In the genomic region with DNA sequence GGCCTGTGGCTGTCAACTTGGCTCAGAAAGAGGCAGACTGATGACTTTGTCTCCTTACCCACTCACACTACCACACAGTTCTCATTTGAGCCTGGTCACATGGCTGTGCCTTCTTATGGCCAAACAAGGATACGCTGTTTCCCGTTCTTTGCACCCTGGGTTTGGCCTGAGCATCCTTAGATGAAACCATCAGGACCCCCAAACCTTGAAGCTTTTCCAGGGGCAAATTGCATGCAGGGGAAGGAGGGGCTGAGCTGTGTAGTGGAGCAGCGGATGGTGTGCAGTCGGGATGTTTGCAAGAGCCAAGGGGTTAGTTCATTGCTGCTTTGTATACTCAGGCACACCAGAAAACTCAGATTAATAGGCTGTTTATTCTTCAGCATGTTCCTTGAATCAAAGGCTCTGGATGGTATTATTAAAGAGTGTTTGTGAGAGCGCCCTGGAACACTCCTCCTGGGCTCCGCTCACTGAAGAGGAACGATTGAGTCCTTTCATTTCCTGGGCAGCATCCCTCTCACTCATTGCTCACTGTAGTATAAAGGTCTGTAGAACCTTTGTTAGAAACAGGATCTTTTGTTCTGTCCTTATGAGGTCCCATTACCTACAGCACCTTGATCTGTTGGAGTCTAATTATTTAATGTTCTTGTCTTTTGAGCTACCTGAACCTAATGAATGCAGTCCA, we compare ENCODE assay signal across 14 cellular contexts.
DNase-seq lines count a peak whose midpoint lies in the region; TF ChIP-seq lines count a peak whose summit lies in the region.
"Had no signal": no experiment of that assay in that cellular context is flagged by ENCODE, and none has a peak within 500 bp of the region (broad histone marks: within the 10 kb centered on the region; RNA-seq: fewer than 3 reads in every experiment).

No MANE protein-coding gene starts in this region.

- H3K4me3 Mint-ChIP-seq in activated T-cell treated with anti-CD3 and anti-CD28 coated beads, Interleukin-2, amount 50 U/mL, for 24 hours = no peak overlapping the region
- H3K4me3 Mint-ChIP-seq: activated CD4-positive, alpha-beta memory T cell treated with anti-CD3 and anti-CD28 coated beads for 36 hours; activated T-helper 1 cell treated with anti-CD3 and anti-CD28 coated beads, Interleukin-12 subunit alpha, Interleukin-12 subunit beta, Interleukin-2, Interleukin-4 antibody, amounts not matched to agents 30 ng/mL and 10 ng/mL and 1 ng/mL, durations not matched to agents 14 hours and 24 hours and 36 hours had no signal

- H2AFZ ChIP-seq in MM.1S (ENCODE audit: low read length) (no peak overlapping the region), smooth muscle cell (ENCODE audit: low read depth) (no peak overlapping the region)

- no peaks in the 10 kb centered on the region for H3K36me3 ChIP-seq in mucosa of rectum (ENCODE audit: control insufficient read depth in 2 of 2, insufficient read depth in 2 of 2, low read length in 2 of 2)
- H3K36me3 ChIP-seq in MM.1S (replicated peaks; ENCODE audit: insufficient read depth, low read length) = no peaks in the 10 kb centered on the region
- H3K36me3 ChIP-seq in smooth muscle cell (ENCODE audit: low read depth) = no peaks in the 10 kb centered on the region

- no peaks in the 10 kb centered on the region for H3K9me2 ChIP-seq in MM.1S (replicated peaks; ENCODE audit: insufficient read depth, low read length)

- H3F3A ChIP-seq in MM.1S (ENCODE audit: insufficient read depth, low read length) (no peaks in the 10 kb centered on the region), smooth muscle cell (ENCODE audit: low read depth) (peaks cover 10% of the 10 kb centered on the region)

- no peaks in the 10 kb centered on the region for H3K9me3 Mint-ChIP-seq in activated T-cell treated with anti-CD3 and anti-CD28 coated beads, Interleukin-2, amount 50 U/mL, for 24 hours
- H3K9me3 Mint-ChIP-seq: activated CD4-positive, alpha-beta memory T cell treated with anti-CD3 and anti-CD28 coated beads for 36 hours; activated T-helper 1 cell treated with anti-CD3 and anti-CD28 coated beads, Interleukin-12 subunit alpha, Interleukin-12 subunit beta, Interleukin-2, Interleukin-4 antibody, amounts not matched to agents 30 ng/mL and 10 ng/mL and 1 ng/mL, durations not matched to agents 14 hours and 24 hours and 36 hours had no signal

- H3K79me2 ChIP-seq in MM.1S (ENCODE audit: low read length) (no peaks in the 10 kb centered on the region), smooth muscle cell (ENCODE audit: low read depth) (no peaks in the 10 kb centered on the region)

- peak overlapping the region; percentile 34 for H3K27ac Mint-ChIP-seq in activated T-cell treated with anti-CD3 and anti-CD28 coated beads, Interleukin-2, amount 50 U/mL, for 24 hours
- H3K27ac Mint-ChIP-seq: activated CD4-positive, alpha-beta memory T cell treated with anti-CD3 and anti-CD28 coated beads for 36 hours; activated T-helper 1 cell treated with anti-CD3 and anti-CD28 coated beads, Interleukin-12 subunit alpha, Interleukin-12 subunit beta, Interleukin-2, Interleukin-4 antibody, amounts not matched to agents 30 ng/mL and 10 ng/mL and 1 ng/mL, durations not matched to agents 14 hours and 24 hours and 36 hours had no signal

- no peaks in the 10 kb centered on the region for H3K36me3 Mint-ChIP-seq in activated T-cell treated with anti-CD3 and anti-CD28 coated beads, Interleukin-2, amount 50 U/mL, for 24 hours (ENCODE audit: low read depth)
- H3K36me3 Mint-ChIP-seq: activated CD4-positive, alpha-beta memory T cell treated with anti-CD3 and anti-CD28 coated beads for 36 hours had no signal

- H3K4me3 ChIP-seq in mucosa of rectum (ENCODE audit: low read length in 2 of 2) = no peak overlapping the region
- H3K4me3 ChIP-seq in MM.1S (ENCODE audit: low read length) = no peak overlapping the region
- no peak overlapping the region for H3K4me3 ChIP-seq in smooth muscle cell
- H3K4me3 ChIP-seq: psoas muscle, SK-N-MC had no signal

- H3K9ac ChIP-seq in mucosa of rectum (ENCODE audit: low read depth in 1 of 2, low read length in 2 of 2) = peak overlapping the region in 1 of 2 donors; percentile 5
- no peak overlapping the region for H3K9ac ChIP-seq in MM.1S (ENCODE audit: low read length)
- H3K9ac ChIP-seq in smooth muscle cell (ENCODE audit: low read depth) = no peak overlapping the region

- DNase-seq in activated T-cell treated with anti-CD3 and anti-CD28 coated beads, Interleukin-2, amount 50 U/mL, for 24 hours = no peak
- no peak for DNase-seq in activated T-cell treated with anti-CD3 and anti-CD28 coated beads, Interleukin-2, amount 50 U/mL, for 48 hours
- peak; percentile 31 for DNase-seq in astrocyte of the hippocampus (ENCODE audit: low read depth, low spot score)
- no peak for DNase-seq in OCI-M2 (lab: John Stamatoyannopoulos, UW; ENCODE audit: unreplicated experiment)
- no peak for DNase-seq in MM.1S
- no peak for DNase-seq in smooth muscle cell (lab: John Stamatoyannopoulos, UW; ENCODE audit: unreplicated experiment)
- DNase-seq in effector CD4-positive, alpha-beta T cell = no peak
- DNase-seq: activated CD4-positive, alpha-beta memory T cell treated with anti-CD3 and anti-CD28 coated beads for 36 hours; glutamatergic neuron; PC-3; psoas muscle had no signal

- no peaks in the 10 kb centered on the region for H3K27me3 Mint-ChIP-seq in activated T-cell treated with anti-CD3 and anti-CD28 coated beads, Interleukin-2, amount 50 U/mL, for 24 hours
- H3K27me3 Mint-ChIP-seq: activated CD4-positive, alpha-beta memory T cell treated with anti-CD3 and anti-CD28 coated beads for 36 hours had no signal

- H3K4me2 ChIP-seq in MM.1S (ENCODE audit: low read depth, low read length) (no peak overlapping the region), smooth muscle cell (no peak overlapping the region)

- H3K4me1 Mint-ChIP-seq in activated T-cell treated with anti-CD3 and anti-CD28 coated beads, Interleukin-2, amount 50 U/mL, for 24 hours (ENCODE audit: low read depth) = peaks cover 1% of the 10 kb centered on the region

- WGBS in smooth muscle cell (ENCODE audit: low lambda C conversion rate) = 94% methylated on average over 7 of the region's 7 CpGs

- no peak for TF ChIP-seq CTCF in MM.1S (IDR thresholded peaks at IDR 0.05; ENCODE audit: low read length)
- TF ChIP-seq CTCF in smooth muscle cell (IDR thresholded peaks at IDR 0.05; ENCODE audit: borderline replicate concordance, insufficient read depth, poor library complexity, severe bottlenecking) = no peak

- H4K20me1 ChIP-seq in MM.1S (ENCODE audit: insufficient read depth, low read length) = no peaks in the 10 kb centered on the region
- peaks cover 7% of the 10 kb centered on the region for H4K20me1 ChIP-seq in smooth muscle cell (ENCODE audit: low read depth)

- H3K4me1 ChIP-seq in mucosa of rectum (ENCODE audit: control insufficient read depth in 2 of 2, insufficient read depth in 2 of 2, low read length in 2 of 2) = peaks cover 21 to 24% of the 10 kb centered on the region in 2 donors
- no peaks in the 10 kb centered on the region for H3K4me1 ChIP-seq in MM.1S (ENCODE audit: low read length)
- H3K4me1 ChIP-seq in smooth muscle cell (ENCODE audit: low read depth) = peaks cover 37% of the 10 kb centered on the region
- H3K4me1 ChIP-seq: psoas muscle had no signal

- H3K27me3 ChIP-seq in mucosa of rectum (ENCODE audit: control insufficient read depth in 2 of 2, insufficient read depth in 2 of 2, low read length in 2 of 2) (no peaks in the 10 kb centered on the region), MM.1S (replicated peaks; ENCODE audit: insufficient read depth, low read length) (no peaks in the 10 kb centered on the region), smooth muscle cell (ENCODE audit: low read depth) (no peaks in the 10 kb centered on the region)

- H3K9me3 ChIP-seq in mucosa of rectum (ENCODE audit: control insufficient read depth in 2 of 2, low read length in 2 of 2) = no peaks in the 10 kb centered on the region
- H3K9me3 ChIP-seq in MM.1S (replicated peaks; ENCODE audit: insufficient read depth, low read length) = no peaks in the 10 kb centered on the region
- no peaks in the 10 kb centered on the region for H3K9me3 ChIP-seq in smooth muscle cell (replicated peaks; ENCODE audit: low read depth)
- H3K9me3 ChIP-seq: psoas muscle had no signal

- H3K27ac ChIP-seq in mucosa of rectum (ENCODE audit: low read depth in 2 of 2, low read length in 2 of 2) (peak overlapping the region; percentile 48 to 57), MM.1S (ENCODE audit: low read length) (no peak overlapping the region), smooth muscle cell (ENCODE audit: low read depth) (no peak overlapping the region)
- H3K27ac ChIP-seq: psoas muscle, SK-N-MC had no signal

Comparison
In these comparisons a context has a peak if more than half of its experiments do, and no peak if none do; other contexts are left out.
1. H3K27ac ChIP-seq: peak in mucosa of rectum (2 of 2); none in MM.1S (single experiment) and smooth muscle cell (single experiment).